In the genomic region with DNA sequence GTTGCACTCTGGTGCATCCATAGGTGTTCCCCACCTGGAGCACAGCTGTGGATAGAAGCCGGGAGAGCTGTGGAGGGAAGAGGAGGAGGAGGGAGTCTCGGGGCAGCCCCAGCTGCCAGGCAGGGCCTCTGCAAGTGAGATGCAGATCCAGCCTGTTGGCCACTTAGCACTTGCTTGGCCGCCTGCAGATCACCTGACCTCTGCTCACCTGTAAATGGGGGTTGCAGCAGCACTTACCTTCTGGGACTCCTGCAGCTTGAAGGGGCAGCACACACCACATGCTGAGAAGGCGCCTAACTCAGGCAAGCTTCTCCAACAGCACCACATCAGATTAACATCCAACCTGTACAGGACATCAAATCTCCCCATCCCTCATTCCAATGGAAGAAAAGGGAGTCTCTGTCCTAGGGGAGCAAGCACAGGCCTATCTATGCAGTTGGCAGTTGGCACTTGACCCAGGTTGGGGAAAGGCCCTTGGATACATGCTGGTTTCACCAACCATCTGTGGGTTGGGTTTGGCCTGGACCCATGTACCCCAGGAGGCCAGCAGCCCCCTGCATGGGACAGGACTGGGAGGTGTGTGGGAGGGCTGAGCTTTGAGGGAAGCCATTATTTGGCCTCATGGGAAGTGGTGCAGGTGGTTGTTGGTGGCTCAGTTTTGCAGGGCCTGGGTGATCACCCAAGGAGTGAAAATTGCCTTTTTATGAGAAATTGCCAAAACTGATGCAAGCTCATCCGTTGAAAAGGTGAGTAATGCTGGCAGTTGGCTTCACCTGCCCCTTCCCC, we compare ENCODE assay signal across 8 cellular contexts. TPM values are rescaled to one million over a fixed set of nuclear protein-coding genes. Genes with fewer than 3 reads are reported as not detected.
A peak's percentile ranks its signal among the peaks of the same experiment; 100 is the strongest.
DNase-seq lines count a peak whose midpoint lies in the region; TF ChIP-seq lines count a peak whose summit lies in the region.
"Not testable (repeated sequence)": the region's sequence is repeated elsewhere in the genome, so short reads cannot be mapped to it uniquely, and the experiment has no call there.
"Had no signal": no experiment of that assay in that cellular context is flagged by ENCODE, and none has a peak within 500 bp of the region (broad histone marks: within the 10 kb centered on the region; RNA-seq: fewer than 3 reads in every experiment).

No MANE protein-coding gene starts in this region.

- not testable (repeated sequence) for H3K9me3 Mint-ChIP-seq in endodermal cell

- not testable (repeated sequence) for H3K4me3 Mint-ChIP-seq in endodermal cell

- not testable (repeated sequence) for H3K27ac Mint-ChIP-seq in endodermal cell

- not testable (repeated sequence) for H3K9me3 ChIP-seq in endodermal cell (ENCODE audit: control insufficient read depth, low read length); thyroid gland

- H3K36me3 Mint-ChIP-seq in endodermal cell (ENCODE audit: low read depth), result not testable (repeated sequence)

- not testable (repeated sequence) for TF ChIP-seq CTCF in endodermal cell (conservative IDR thresholded peaks at IDR 0.05); thyroid gland (IDR thresholded peaks at IDR 0.05)

- H3K36me3 ChIP-seq in endodermal cell (ENCODE audit: control insufficient read depth, insufficient read depth, low read length); thyroid gland: not testable (repeated sequence)

- DNase-seq in COLO668 (lab: John Stamatoyannopoulos, UW; ENCODE audit: unreplicated experiment) (peak; percentile 62), DMS79 treated with DMSO at 0.1 percent for 48 hours (lab: John Stamatoyannopoulos, UW) (peak; percentile 13), NCI-H146 (lab: John Stamatoyannopoulos, UW) (peak; percentile 63), NCI-H2196 treated with DMSO at 0.1 percent for 48 hours (lab: John Stamatoyannopoulos, UW; ENCODE audit: unreplicated experiment) (peak; percentile 7), RPMI8226 (peak; percentile 61), endodermal cell (peak; percentile 73), thyroid gland (peak; percentile 61 to 64)

- peaks cover 21% of the 10 kb centered on the region for H3K27me3 ChIP-seq in endodermal cell (ENCODE audit: control insufficient read depth, insufficient read depth, low read length, poor library complexity, severe bottlenecking)
- H3K27me3 ChIP-seq in thyroid gland, result not testable (repeated sequence)

- not testable (repeated sequence) for H3K4me1 ChIP-seq in endodermal cell (ENCODE audit: control insufficient read depth, insufficient read depth, low read length); thyroid gland

- H3K4me3 ChIP-seq in endodermal cell (ENCODE audit: low read length); thyroid gland (replicated peaks in 1 of 3): not testable (repeated sequence)

- TF ChIP-seq POLR2A in thyroid gland (IDR thresholded peaks at IDR 0.05), result not testable (repeated sequence)

- H3K27me3 Mint-ChIP-seq in endodermal cell (ENCODE audit: insufficient read depth), result peaks cover 35% of the 10 kb centered on the region

- not testable (repeated sequence) for H3K27ac ChIP-seq in endodermal cell (ENCODE audit: low read depth, low read length); thyroid gland

- peaks cover 15% of the 10 kb centered on the region for H3K4me1 Mint-ChIP-seq in endodermal cell

- intact Hi-C loops in thyroid gland (cut with DNase I), result not testable (repeated sequence)

- H3K9ac ChIP-seq in endodermal cell (ENCODE audit: extremely low read depth, low read length, poor library complexity, severe bottlenecking), result not testable (repeated sequence)

- WGBS in endodermal cell (ENCODE audit: insufficient coverage in 1 of 2, insufficient read length in 1 of 2), 2 experiments, result 60 to 79% methylated on average over 1 to 5 of the region's 5 CpGs
- WGBS in thyroid gland, 2 donors, result 47 to 67% methylated on average over 4 to 5 of the region's 5 CpGs

RNA-seq across cellular contexts. Expression of a gene that starts 46.3 kb away (rescaled TPM):
- 100 to 1,000 TPM; 152 to 156 TPM for total RNA-seq in endodermal cell
- polyA plus RNA-seq in endodermal cell (2013, experiment 1 of 2), result 28.0 TPM
- polyA plus RNA-seq in endodermal cell (2013, experiment 2 of 2), result 26.1 TPM
- 10 to 100 TPM in 1 of 4 donors, 1 to 10 TPM in 3; 4.1 to 11.2 (median 6.3) TPM for total RNA-seq in thyroid gland
- total RNA-seq: CD4-positive, alpha-beta T cell had no signal

Comparison
In these comparisons a context has a peak if more than half of its experiments do, and no peak if none do; other contexts are left out.
1. DNase-seq: peak in every context shown above with its lines; median percentile 73 in endodermal cell; 63 in NCI-H146; 62 in thyroid gland; 62 in COLO668; 61 in RPMI8226; 13 in DMS79 treated with DMSO at 0.1 percent for 48 hours; 7 in NCI-H2196 treated with DMSO at 0.1 percent for 48 hours.
2. RNA of a gene that starts 46.3 kb away (total RNA-seq): 152 to 156 TPM in endodermal cell; 4.1 to 11.2 TPM in thyroid gland; every median in the first group is over 10 times any median in the second.